ENCODE assay signal across 1 cellular context in the genomic region with DNA sequence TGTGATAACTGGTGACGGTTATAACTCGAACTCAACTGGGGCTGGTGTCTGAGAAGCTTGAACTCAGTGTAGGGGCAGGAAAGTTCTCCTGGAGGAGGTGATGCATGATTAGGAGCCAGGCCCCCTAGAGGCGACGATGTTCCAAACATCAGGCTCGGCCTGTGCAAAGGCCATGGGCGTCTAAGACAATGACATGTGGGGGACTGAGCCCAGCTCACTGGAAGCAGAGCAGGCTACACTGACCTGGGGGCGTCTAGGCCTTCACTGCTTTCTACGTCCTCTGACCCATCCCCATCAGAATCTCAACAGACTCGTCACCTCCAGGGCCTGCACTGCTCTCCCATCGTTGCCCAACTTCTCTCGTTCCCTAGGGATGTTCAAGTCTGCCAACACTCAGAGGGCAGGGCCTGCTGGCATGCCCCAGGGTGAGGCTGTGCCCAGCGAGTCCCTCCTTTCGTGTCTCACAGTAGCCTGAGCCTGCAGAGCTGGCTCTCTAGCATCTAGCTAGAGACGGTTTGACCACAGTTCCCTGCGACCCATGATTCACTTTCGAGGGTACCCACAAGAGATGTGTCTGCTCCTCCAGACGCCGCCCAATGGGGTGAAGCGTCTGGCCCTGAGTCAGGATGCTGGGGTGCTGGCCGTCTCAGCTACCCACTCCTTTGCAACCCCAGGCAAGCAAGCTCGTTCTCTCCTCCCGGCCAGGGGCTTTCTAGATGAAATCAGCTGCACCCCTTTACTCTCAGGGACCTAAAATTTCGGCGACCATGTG.
TF ChIP-seq lines count a peak whose summit lies in the region.

No MANE protein-coding gene starts in this region.

TF ChIP-seq in K562, 482 proteins besides CTCF, POLR2A, EP300 and RAD21 (continued from another document and continues in another):
- TF ChIP-seq RNF219 (CRISPR knock-in tag; IDR thresholded peaks at IDR 0.05) (no peak), ZNF174 (CRISPR knock-in tag; IDR thresholded peaks at IDR 0.05) (no peak), CBX1 (IDR thresholded peaks at IDR 0.05; ENCODE audit: low read depth) (0 out of 2 replicates have a peak, but pooled peaks have one; percentile 32), ZNF184 (CRISPR knock-in tag; IDR thresholded peaks at IDR 0.05) (no peak), MAFK (IDR thresholded peaks at IDR 0.05; ENCODE audit: low read length) (no peak), ZNF695 (CRISPR knock-in tag; IDR thresholded peaks at IDR 0.05) (no peak), RNF2 (IDR thresholded peaks at IDR 0.05) (no peak), ETV5 (CRISPR knock-in tag; IDR thresholded peaks at IDR 0.05; ENCODE audit: low read depth) (0 out of 2 replicates have a peak, but pooled peaks have one; percentile 16), SRF (CRISPR knock-in tag; IDR thresholded peaks at IDR 0.05) (no peak), PCBP2 (IDR thresholded peaks at IDR 0.05; ENCODE audit: low read depth, low read length, poor library complexity, severe bottlenecking) (no peak), ZBTB1 (CRISPR knock-in tag; IDR thresholded peaks at IDR 0.05; ENCODE audit: borderline replicate concordance, low read depth) (0 out of 2 replicates have a peak, but pooled peaks have one; percentile 39), ZNF318 (IDR thresholded peaks at IDR 0.05; ENCODE audit: borderline replicate concordance in 1 of 2, low read depth in 1 of 2) (no peak), FOXK2 (conservative IDR thresholded peaks at IDR 0.05 in 1 of 2, IDR thresholded peaks at IDR 0.05 in 1 of 2; ENCODE audit: low read depth in 2 of 2) (0 out of 4 replicates have a peak, but pooled peaks of 1 of the 2 experiments have one; percentile 30), ERF (CRISPR knock-in tag; IDR thresholded peaks at IDR 0.05) (no peak), NEUROD1 (IDR thresholded peaks at IDR 0.05; ENCODE audit: borderline replicate concordance, low read depth, low read length, partially characterized antibody) (no peak), BRCA1 (IDR thresholded peaks at IDR 0.05) (no peak), BRCA1 (CRISPR knock-in tag; IDR thresholded peaks at IDR 0.05) (0 out of 2 replicates have a peak, but pooled peaks have one; percentile 76), JUND (IDR thresholded peaks at IDR 0.05; ENCODE audit: borderline replicate concordance, low read depth, low read length) (0 out of 2 replicates have a peak, but pooled peaks have one; percentile 24), JUND (tag; IDR thresholded peaks at IDR 0.05; ENCODE audit: borderline replicate concordance, low read depth, low read length) (peak; percentile 57; the same call in 1 of the 3 replicates), NBN (IDR thresholded peaks at IDR 0.05; ENCODE audit: low read depth) (no peak; the same call in 1 of the 2 replicates), NR4A1 (CRISPR knock-in tag; IDR thresholded peaks at IDR 0.05) (no peak), NR4A1 (tag; IDR thresholded peaks at IDR 0.05) (no peak), AFF4 (CRISPR knock-in tag; IDR thresholded peaks at IDR 0.05) (0 out of 2 replicates have a peak, but pooled peaks have one; percentile 12)
- TF ChIP-seq, protein P1, sequence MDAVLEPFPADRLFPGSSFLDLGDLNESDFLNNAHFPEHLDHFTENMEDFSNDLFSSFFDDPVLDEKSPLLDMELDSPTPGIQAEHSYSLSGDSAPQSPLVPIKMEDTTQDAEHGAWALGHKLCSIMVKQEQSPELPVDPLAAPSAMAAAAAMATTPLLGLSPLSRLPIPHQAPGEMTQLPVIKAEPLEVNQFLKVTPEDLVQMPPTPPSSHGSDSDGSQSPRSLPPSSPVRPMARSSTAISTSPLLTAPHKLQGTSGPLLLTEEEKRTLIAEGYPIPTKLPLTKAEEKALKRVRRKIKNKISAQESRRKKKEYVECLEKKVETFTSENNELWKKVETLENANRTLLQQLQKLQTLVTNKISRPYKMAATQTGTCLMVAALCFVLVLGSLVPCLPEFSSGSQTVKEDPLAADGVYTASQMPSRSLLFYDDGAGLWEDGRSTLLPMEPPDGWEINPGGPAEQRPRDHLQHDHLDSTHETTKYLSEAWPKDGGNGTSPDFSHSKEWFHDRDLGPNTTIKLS (IDR thresholded peaks at IDR 0.05; ENCODE audit: borderline replicate concordance, low read depth), result peak; percentile 22; the same call in 1 of the 2 replicates
- TF ChIP-seq, protein P2, sequence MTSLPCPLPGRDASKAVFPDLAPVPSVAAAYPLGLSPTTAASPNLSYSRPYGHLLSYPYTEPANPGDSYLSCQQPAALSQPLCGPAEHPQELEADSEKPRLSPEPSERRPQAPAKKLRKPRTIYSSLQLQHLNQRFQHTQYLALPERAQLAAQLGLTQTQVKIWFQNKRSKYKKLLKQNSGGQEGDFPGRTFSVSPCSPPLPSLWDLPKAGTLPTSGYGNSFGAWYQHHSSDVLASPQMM (CRISPR knock-in tag; IDR thresholded peaks at IDR 0.05), result no peak
- TF ChIP-seq, protein P3, sequence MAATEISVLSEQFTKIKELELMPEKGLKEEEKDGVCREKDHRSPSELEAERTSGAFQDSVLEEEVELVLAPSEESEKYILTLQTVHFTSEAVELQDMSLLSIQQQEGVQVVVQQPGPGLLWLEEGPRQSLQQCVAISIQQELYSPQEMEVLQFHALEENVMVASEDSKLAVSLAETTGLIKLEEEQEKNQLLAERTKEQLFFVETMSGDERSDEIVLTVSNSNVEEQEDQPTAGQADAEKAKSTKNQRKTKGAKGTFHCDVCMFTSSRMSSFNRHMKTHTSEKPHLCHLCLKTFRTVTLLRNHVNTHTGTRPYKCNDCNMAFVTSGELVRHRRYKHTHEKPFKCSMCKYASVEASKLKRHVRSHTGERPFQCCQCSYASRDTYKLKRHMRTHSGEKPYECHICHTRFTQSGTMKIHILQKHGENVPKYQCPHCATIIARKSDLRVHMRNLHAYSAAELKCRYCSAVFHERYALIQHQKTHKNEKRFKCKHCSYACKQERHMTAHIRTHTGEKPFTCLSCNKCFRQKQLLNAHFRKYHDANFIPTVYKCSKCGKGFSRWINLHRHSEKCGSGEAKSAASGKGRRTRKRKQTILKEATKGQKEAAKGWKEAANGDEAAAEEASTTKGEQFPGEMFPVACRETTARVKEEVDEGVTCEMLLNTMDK (IDR thresholded peaks at IDR 0.05; ENCODE audit: borderline replicate concordance, insufficient read depth, low read depth, low read length, poor library complexity, severe bottlenecking), result peak; percentile 77
- TF ChIP-seq, protein P4, sequence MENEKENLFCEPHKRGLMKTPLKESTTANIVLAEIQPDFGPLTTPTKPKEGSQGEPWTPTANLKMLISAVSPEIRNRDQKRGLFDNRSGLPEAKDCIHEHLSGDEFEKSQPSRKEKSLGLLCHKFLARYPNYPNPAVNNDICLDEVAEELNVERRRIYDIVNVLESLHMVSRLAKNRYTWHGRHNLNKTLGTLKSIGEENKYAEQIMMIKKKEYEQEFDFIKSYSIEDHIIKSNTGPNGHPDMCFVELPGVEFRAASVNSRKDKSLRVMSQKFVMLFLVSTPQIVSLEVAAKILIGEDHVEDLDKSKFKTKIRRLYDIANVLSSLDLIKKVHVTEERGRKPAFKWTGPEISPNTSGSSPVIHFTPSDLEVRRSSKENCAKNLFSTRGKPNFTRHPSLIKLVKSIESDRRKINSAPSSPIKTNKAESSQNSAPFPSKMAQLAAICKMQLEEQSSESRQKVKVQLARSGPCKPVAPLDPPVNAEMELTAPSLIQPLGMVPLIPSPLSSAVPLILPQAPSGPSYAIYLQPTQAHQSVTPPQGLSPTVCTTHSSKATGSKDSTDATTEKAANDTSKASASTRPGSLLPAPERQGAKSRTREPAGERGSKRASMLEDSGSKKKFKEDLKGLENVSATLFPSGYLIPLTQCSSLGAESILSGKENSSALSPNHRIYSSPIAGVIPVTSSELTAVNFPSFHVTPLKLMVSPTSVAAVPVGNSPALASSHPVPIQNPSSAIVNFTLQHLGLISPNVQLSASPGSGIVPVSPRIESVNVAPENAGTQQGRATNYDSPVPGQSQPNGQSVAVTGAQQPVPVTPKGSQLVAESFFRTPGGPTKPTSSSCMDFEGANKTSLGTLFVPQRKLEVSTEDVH (IDR thresholded peaks at IDR 0.05; ENCODE audit: low read depth, partially characterized antibody), result no peak
- TF ChIP-seq, protein P5, sequence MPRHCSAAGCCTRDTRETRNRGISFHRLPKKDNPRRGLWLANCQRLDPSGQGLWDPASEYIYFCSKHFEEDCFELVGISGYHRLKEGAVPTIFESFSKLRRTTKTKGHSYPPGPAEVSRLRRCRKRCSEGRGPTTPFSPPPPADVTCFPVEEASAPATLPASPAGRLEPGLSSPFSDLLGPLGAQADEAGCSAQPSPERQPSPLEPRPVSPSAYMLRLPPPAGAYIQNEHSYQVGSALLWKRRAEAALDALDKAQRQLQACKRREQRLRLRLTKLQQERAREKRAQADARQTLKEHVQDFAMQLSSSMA (CRISPR knock-in tag; IDR thresholded peaks at IDR 0.05), result no peak
